ENCODE assay signal across 6 cellular contexts in genomic region chr2:25141120-25141519, GRCh38. TPM values are rescaled to one million over a fixed set of nuclear protein-coding genes. Genes with fewer than 3 reads are reported as not detected.
"Had no signal": no experiment of that assay in that cellular context is flagged by ENCODE, and none has a peak within 500 bp of the region (broad histone marks: within the 10 kb centered on the region; RNA-seq: fewer than 3 reads in every experiment).

No MANE protein-coding gene starts in this region.

- H3K4me3 Mint-ChIP-seq: GM23338, H9 had no signal

- H3K9me3 Mint-ChIP-seq: GM23338, H9 had no signal

- DNase-seq: H9, HCEC 1CT, KG1 had no signal

- H3K4me1 Mint-ChIP-seq: GM23338, H9 had no signal

- H3K27ac Mint-ChIP-seq: GM23338, H9 had no signal

- ATAC-seq: GM23338, K562 had no signal

RNA-seq across cellular contexts. Expression of gene POMC, which starts 27.3 kb away (rescaled TPM):
- total RNA-seq: HT-29, K562 had no signal
